7 cellular contexts compared by ENCODE assay signal in genomic region chr2:111897924-111898702, GRCh38. TPM values are rescaled to one million over a fixed set of nuclear protein-coding genes. Genes with fewer than 3 reads are reported as not detected.
DNase-seq lines count a peak whose midpoint lies in the region; ATAC-seq and TF ChIP-seq lines count a peak whose summit lies in the region.

Gene MERTK (plus strand): TSS chr2:111898607. CDS start chr2:111898736, 129 bp downstream.

- H3K9me2 ChIP-seq in OCI-LY1 (ENCODE audit: low read depth, low read length): no peaks in the 10 kb centered on the region

- under 1% methylated on average over 44 of the region's 71 CpGs for WGBS in esophagus muscularis mucosa

- H3K27me3 ChIP-seq in OCI-LY1 (ENCODE audit: insufficient read depth, low read length) (peaks cover 3% of the 10 kb centered on the region; the same call in 1 of the 2 replicates), esophagus muscularis mucosa (no peaks in the 10 kb centered on the region), muscle layer of colon (ENCODE audit: control insufficient read depth in 1 of 2, insufficient read depth in 2 of 2, low read length in 2 of 2) (no peaks in the 10 kb centered on the region), stomach smooth muscle (ENCODE audit: control insufficient read depth in 1 of 2, insufficient read depth in 2 of 2, low read length in 2 of 2) (no peaks in the 10 kb centered on the region)

- ATAC-seq in HG03342 (IDR thresholded peaks at IDR 0.05; ENCODE audit: unreplicated experiment): peak; percentile 61

- H3K9ac ChIP-seq in OCI-LY1 (ENCODE audit: low read length) (peak within 1 kb of the TSS; percentile 36; the same call in 1 of the 2 replicates), muscle layer of colon (ENCODE audit: low read length) (peak within 1 kb of the TSS; percentile 58), stomach smooth muscle (ENCODE audit: low read length in 2 of 2) (peak within 1 kb of the TSS; percentile 72 to 80)

- TF ChIP-seq EP300 in esophagus muscularis mucosa (IDR thresholded peaks at IDR 0.05): no peak

- H3K4me1 Mint-ChIP-seq in activated T-cell treated with anti-CD3 and anti-CD28 coated beads, Interleukin-2, amount 50 U/mL, for 24 hours (ENCODE audit: low read depth): peaks cover 12% of the 10 kb centered on the region

- no peaks in the 10 kb centered on the region for H4K20me1 ChIP-seq in OCI-LY1 (ENCODE audit: insufficient read depth, low read length)

- H3K27ac ChIP-seq in OCI-LY1 (ENCODE audit: low read depth, low read length, poor library complexity, severe bottlenecking): no peak within 1 kb of the TSS
- H3K27ac ChIP-seq in esophagus muscularis mucosa (replicated peaks in 1 of 4): peak within 1 kb of the TSS; percentile 84 to 93 (median 89)
- peak within 1 kb of the TSS; percentile 92 for H3K27ac ChIP-seq in muscle layer of colon (ENCODE audit: low read depth, low read length)
- peak within 1 kb of the TSS; percentile 69 for H3K27ac ChIP-seq in stomach smooth muscle (ENCODE audit: low read length)

- H3K9me3 Mint-ChIP-seq in activated T-cell treated with anti-CD3 and anti-CD28 coated beads, Interleukin-2, amount 50 U/mL, for 24 hours: no peaks in the 10 kb centered on the region

- H3K36me3 Mint-ChIP-seq in activated T-cell treated with anti-CD3 and anti-CD28 coated beads, Interleukin-2, amount 50 U/mL, for 24 hours (ENCODE audit: low read depth): no peaks in the 10 kb centered on the region

- H3K9me3 ChIP-seq in OCI-LY1 (ENCODE audit: low read length) (no peaks in the 10 kb centered on the region), esophagus muscularis mucosa (no peaks in the 10 kb centered on the region), muscle layer of colon (ENCODE audit: low read length) (no peaks in the 10 kb centered on the region), stomach smooth muscle (ENCODE audit: control insufficient read depth in 2 of 2, low read length in 2 of 2) (no peaks in the 10 kb centered on the region)

- H3K4me3 ChIP-seq in OCI-LY1 (ENCODE audit: low read depth, low read length, poor library complexity, severe bottlenecking) (peak within 1 kb of the TSS; percentile 64), esophagus muscularis mucosa (peak within 1 kb of the TSS; percentile 85 to 96 (median 93)), muscle layer of colon (ENCODE audit: low read depth in 1 of 2, low read length in 2 of 2) (peak within 1 kb of the TSS; percentile 79 to 89), stomach smooth muscle (ENCODE audit: low read length in 2 of 2) (peak within 1 kb of the TSS; percentile 78 to 86)

- H3K4me1 ChIP-seq in OCI-LY1 (ENCODE audit: insufficient read depth, low read length, severe bottlenecking): peaks cover 20% of the 10 kb centered on the region
- H3K4me1 ChIP-seq in esophagus muscularis mucosa: peaks cover 19 to 44% (median 39%) of the 10 kb centered on the region in 4 donors
- peaks cover 16% of the 10 kb centered on the region for H3K4me1 ChIP-seq in muscle layer of colon (ENCODE audit: insufficient read depth, low read length)
- peaks cover 18% of the 10 kb centered on the region for H3K4me1 ChIP-seq in stomach smooth muscle (ENCODE audit: control insufficient read depth, insufficient read depth, low read length)

- peaks cover 48% of the 10 kb centered on the region for H3K27me3 Mint-ChIP-seq in activated T-cell treated with anti-CD3 and anti-CD28 coated beads, Interleukin-2, amount 50 U/mL, for 24 hours

- peaks cover 4% of the 10 kb centered on the region; the same call in 1 of the 2 replicates for H3F3A ChIP-seq in OCI-LY1 (ENCODE audit: insufficient read depth, low read length)

- H3K27ac Mint-ChIP-seq in activated T-cell treated with anti-CD3 and anti-CD28 coated beads, Interleukin-2, amount 50 U/mL, for 24 hours: no peak within 1 kb of the TSS

- peak; percentile 76 for DNase-seq in activated T-cell treated with anti-CD3 and anti-CD28 coated beads, Interleukin-2, amount 50 U/mL, for 24 hours
- peak; percentile 96 for DNase-seq in esophagus muscularis mucosa (ENCODE audit: extremely low spot score)

- H3K36me3 ChIP-seq in OCI-LY1 (ENCODE audit: insufficient read depth, low read length) (no peaks in the 10 kb centered on the region), esophagus muscularis mucosa (no peaks in the 10 kb centered on the region), muscle layer of colon (ENCODE audit: insufficient read depth, low read length) (no peaks in the 10 kb centered on the region), stomach smooth muscle (ENCODE audit: control insufficient read depth in 2 of 2, insufficient read depth in 2 of 2, low read length in 2 of 2) (no peaks in the 10 kb centered on the region)

- H2AFZ ChIP-seq in OCI-LY1 (ENCODE audit: low read length): no peak within 1 kb of the TSS

- TF ChIP-seq POLR2A in GM15510 (IDR thresholded peaks at IDR 0.05; ENCODE audit: borderline replicate concordance, extremely low read depth, insufficient read length): peak; percentile 35
- peak; percentile 67 for TF ChIP-seq POLR2A in esophagus muscularis mucosa (IDR thresholded peaks at IDR 0.05; ENCODE audit: low read depth)

- intact Hi-C loops in esophagus muscularis mucosa (cut with DNase I): loop anchor here (5.0 kb wide), 1 partner anchor 49 kb away; no protein-coding TSS in a partner anchor

- peak within 1 kb of the TSS; percentile 77 for H3K4me2 ChIP-seq in OCI-LY1 (ENCODE audit: low read length)

- H3K4me3 Mint-ChIP-seq in activated T-cell treated with anti-CD3 and anti-CD28 coated beads, Interleukin-2, amount 50 U/mL, for 24 hours: peak within 1 kb of the TSS; percentile 75

- TF ChIP-seq CTCF in OCI-LY1 (IDR thresholded peaks at IDR 0.05; ENCODE audit: low read length) (peak; percentile 28; the same call in 1 of the 2 replicates), esophagus muscularis mucosa (IDR thresholded peaks at IDR 0.05) (peak; percentile 69 to 73 (median 71))

- H3K79me2 ChIP-seq in OCI-LY1 (ENCODE audit: insufficient read depth, low read length): no peaks in the 10 kb centered on the region

RNA-seq across cellular contexts. Expression of gene MERTK, which starts in this region (rescaled TPM):
- total RNA-seq in esophagus muscularis mucosa: 10 to 100 TPM; 19.9 to 31.0 (median 22.3) TPM
